ENCODE assay signal across 23 cellular contexts in the genomic region with DNA sequence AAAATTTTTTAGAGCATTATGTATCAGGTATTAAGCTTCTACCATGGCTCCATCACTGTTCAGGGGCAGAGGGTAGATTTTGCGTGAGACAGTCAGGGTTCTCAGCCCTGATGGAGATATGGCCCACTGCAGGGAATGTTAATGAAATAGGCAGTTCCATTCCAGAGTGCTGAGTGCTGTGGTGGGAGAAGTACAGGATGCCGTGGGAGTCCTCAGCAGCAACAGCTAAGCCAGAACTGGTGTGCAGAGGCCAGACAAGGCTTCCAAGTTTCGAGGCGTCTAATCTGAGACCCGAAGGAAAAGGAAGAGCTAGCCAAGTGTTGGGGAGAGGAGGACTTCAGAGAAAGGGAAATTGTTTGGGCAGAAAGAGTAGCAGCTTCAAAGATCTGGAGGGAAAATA.
"Had no signal": no experiment of that assay in that cellular context is flagged by ENCODE, and none has a peak within 500 bp of the region (broad histone marks: within the 10 kb centered on the region; RNA-seq: fewer than 3 reads in every experiment).

No MANE protein-coding gene starts in this region.

- DNase-seq: activated B cell treated with CpG ODN at 0.5 μM for 24 hours; activated CD4-positive, alpha-beta T cell treated with anti-CD3 and anti-CD28 coated beads, Interleukin-2, amount 50 U/mL, for 1 hour; activated CD8-positive, alpha-beta T cell treated with anti-CD3 and anti-CD28 coated beads for 36 hours; activated naive CD4-positive, alpha-beta T cell; activated T-cell treated with anti-CD3 and anti-CD28 coated beads, Interleukin-2, amount 50 U/mL, for 4 hours; cortex of kidney; effector memory CD8-positive, alpha-beta T cell; erythroblast; foreskin keratinocyte; kidney glomerular epithelial cell; midbrain; naive thymus-derived CD4-positive, alpha-beta T cell; right lobe of liver; stimulated activated CD4-positive, alpha-beta T cell treated with anti-CD3 and anti-CD28 coated beads, Interleukin-12 subunit alpha, Interleukin-12 subunit beta, amount 100 ng/mL, for 4 hours; stimulated activated CD4-positive, alpha-beta T cell treated with anti-CD3 and anti-CD28 coated beads, Interleukin-4, amount 100 ng/mL, for 1 hour; T-helper 2 cell; trophoblast cell had no signal

- H3K4me1 ChIP-seq: foreskin keratinocyte, right lobe of liver had no signal

- H3K36me3 ChIP-seq: cardiac muscle cell, right lobe of liver, thoracic aorta had no signal

- H3K27me3 ChIP-seq: cardiac muscle cell, right lobe of liver had no signal

- H3K9me3 ChIP-seq: right lobe of liver, thoracic aorta had no signal

- ATAC-seq: activated CD8-positive, alpha-beta T cell treated with anti-CD3 and anti-CD28 coated beads for 36 hours; activated naive CD4-positive, alpha-beta T cell treated with anti-CD3 and anti-CD28 coated beads, Interleukin-2, amount 50 U/mL, for 72 hours; activated T-cell treated with anti-CD3 and anti-CD28 coated beads, Interleukin-2, amount 50 U/mL, for 4 hours; activated T-helper 17 cell treated with anti-CD3 and anti-CD28 coated beads, Interleukin-2, amount 50 U/mL, for 72 hours; effector memory CD8-positive, alpha-beta T cell; foreskin keratinocyte; naive thymus-derived CD4-positive, alpha-beta T cell; right lobe of liver; SK-N-SH treated with all-trans-retinoic acid at 6 μM for 48 hours; stimulated activated effector memory CD8-positive, alpha-beta T cell treated with anti-CD3 and anti-CD28 coated beads, Interleukin-12 subunit alpha, Interleukin-12 subunit beta, amount 100 ng/mL, for 72 hours had no signal

- H3K4me3 ChIP-seq: cardiac muscle cell, right lobe of liver, thoracic aorta had no signal

- H3K27ac ChIP-seq: cardiac muscle cell, foreskin keratinocyte, right lobe of liver, thoracic aorta had no signal
